ENCODE assay signal across 8 cellular contexts in the genomic region with DNA sequence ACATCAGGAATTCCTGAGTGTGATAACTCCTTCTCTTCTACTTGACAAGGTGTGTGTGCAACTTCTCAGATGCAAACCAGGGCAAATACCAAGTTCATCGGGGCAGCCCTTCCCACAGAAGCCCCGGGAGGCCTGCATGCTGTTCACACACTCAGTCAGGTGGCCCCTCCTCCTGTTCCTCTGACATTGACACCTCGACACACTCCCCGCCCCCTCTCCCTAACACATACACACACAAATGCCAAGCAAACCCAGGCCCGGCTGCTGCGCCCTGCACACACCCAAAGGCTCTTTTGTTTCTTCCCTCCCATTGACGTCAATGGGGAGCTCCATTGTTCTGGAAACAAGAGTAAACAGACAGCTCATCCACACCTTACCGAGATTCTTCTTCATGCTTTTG. TPM values are rescaled to one million over a fixed set of nuclear protein-coding genes. Genes with fewer than 3 reads are reported as not detected.
A peak's percentile ranks its signal among the peaks of the same experiment; 100 is the strongest.
DNase-seq lines count a peak whose midpoint lies in the region; TF ChIP-seq lines count a peak whose summit lies in the region.

No MANE protein-coding gene starts in this region.

- peaks cover 43% of the 10 kb centered on the region for H3K4me1 Mint-ChIP-seq in nephron

- H3K27me3 Mint-ChIP-seq in nephron (ENCODE audit: low read depth) = peaks cover 5% of the 10 kb centered on the region

- TF ChIP-seq CTCF in nephron (IDR thresholded peaks at IDR 0.05; ENCODE audit: unreplicated experiment in 3 of 3) = no peak

- no peaks in the 10 kb centered on the region for H3K9me3 Mint-ChIP-seq in nephron

- DNase-seq in NCI-H82 (lab: John Stamatoyannopoulos, UW) (peak; percentile 46), NCI-H82 treated with DMSO at 0.1 percent for 48 hours (lab: John Stamatoyannopoulos, UW; ENCODE audit: unreplicated experiment) (no peak), SHP77 treated with DMSO at 0.1 percent for 48 hours (lab: John Stamatoyannopoulos, UW) (peak; percentile 95), SW 1271 (lab: John Stamatoyannopoulos, UW) (no peak), A172 (ENCODE audit: low spot score) (no peak), NCI-H446 (lab: John Stamatoyannopoulos, UW) (no peak)
- DNase-seq in effector CD4-positive, alpha-beta T cell = peak; percentile 18

- H3K36me3 Mint-ChIP-seq in nephron (ENCODE audit: low read depth) = no peaks in the 10 kb centered on the region

- peak overlapping the region in 1 of 3 experiments; percentile 54 for H3K27ac Mint-ChIP-seq in nephron

- H3K4me3 Mint-ChIP-seq in nephron = peak overlapping the region; percentile 88 to 94 (median 93)

RNA-seq across cellular contexts. Expression of gene PER2, which starts 1.7 kb away (rescaled TPM):
- 1.4 and 1.6 TPM in 2 replicates for total RNA-seq in A172 (2014; rRNA removed; shearing (Covaris generic))

RNA-seq across cellular contexts. Expression of gene TRAF3IP1, which starts 30.2 kb away (rescaled TPM):
- total RNA-seq in A172 (2014; rRNA removed; shearing (Covaris generic)) = 14.0 and 17.9 TPM in 2 replicates

RNA-seq across cellular contexts. Expression of gene HES6, which starts 50.2 kb away (rescaled TPM):
- total RNA-seq in A172 (2014; rRNA removed; shearing (Covaris generic)) = 28.6 and 31.7 TPM in 2 replicates

Comparison
In these comparisons a context has a peak if more than half of its experiments do, and no peak if none do; other contexts are left out.
1. DNase-seq: peak in NCI-H82 (single experiment), SHP77 treated with DMSO at 0.1 percent for 48 hours (single experiment) and effector CD4-positive, alpha-beta T cell (single experiment); none in NCI-H82 treated with DMSO at 0.1 percent for 48 hours (single experiment), SW 1271 (0 of 2), A172 (single experiment) and NCI-H446 (0 of 2).